ENCODE assay signal across 11 cellular contexts in genomic region chr5:5919411-5919810, GRCh38.
"Had no signal": no experiment of that assay in that cellular context is flagged by ENCODE, and none has a peak within 500 bp of the region (broad histone marks: within the 10 kb centered on the region; RNA-seq: fewer than 3 reads in every experiment).

No MANE protein-coding gene starts in this region.

- ATAC-seq: GM23338, HCT116 had no signal

- H3K27ac ChIP-seq: GM23248 had no signal

- H2AFZ ChIP-seq: GM23248, GM23338 had no signal

- H3K36me3 ChIP-seq: HAP-1 had no signal

- H3K4me3 ChIP-seq: GM23248, GM23338, HAP-1 had no signal

- H3K9ac ChIP-seq: GM23248 had no signal

- H3K4me1 ChIP-seq: HAP-1 had no signal

- H3K9me3 ChIP-seq: HAP-1 had no signal

- FAIRE-seq: H1, H54 had no signal

- DNase-seq: GM23248, GOT3, H7, H9, HCEC 1CT, HFFc6 had no signal

- H3K4me2 ChIP-seq: GM23338 had no signal
